Comparison of ENCODE assay signal across 8 cellular contexts in the genomic region with DNA sequence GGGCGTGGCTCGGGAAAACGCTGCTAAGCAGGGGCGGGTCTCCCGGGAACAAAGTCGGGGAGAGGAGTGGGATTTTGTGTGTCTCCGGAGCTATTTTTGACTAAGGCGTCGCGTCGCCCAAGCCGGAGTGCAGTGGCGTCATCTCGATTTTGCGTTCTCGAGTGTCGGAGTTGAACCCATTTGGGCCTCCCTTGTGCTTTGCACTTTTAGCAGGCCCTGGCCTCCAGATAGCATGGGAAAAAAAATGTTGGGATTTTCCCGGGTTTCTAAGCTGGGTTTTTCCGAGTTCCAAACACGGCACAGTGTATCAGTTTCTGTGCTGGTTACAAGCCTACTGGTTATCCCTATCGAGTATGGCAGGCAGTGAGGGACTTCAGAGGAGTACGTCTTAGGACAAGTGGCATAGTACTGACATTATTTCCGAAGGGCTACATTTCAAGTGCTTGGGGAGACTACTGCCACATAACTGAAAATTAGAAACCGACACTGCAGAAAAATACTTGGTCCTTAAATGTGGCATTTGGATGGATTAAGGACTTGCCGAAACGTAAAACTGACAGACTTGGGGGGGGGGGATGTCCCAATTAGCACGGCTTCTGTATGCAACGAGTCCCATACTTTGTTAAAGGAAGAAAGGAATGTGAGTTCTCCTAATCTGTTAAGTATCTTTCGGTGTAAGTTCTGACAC.
DNase-seq lines count a peak whose midpoint lies in the region; ATAC-seq and TF ChIP-seq lines count a peak whose summit lies in the region.

No MANE protein-coding gene starts in this region.

- H3K56ac ChIP-seq in IMR-90 (ENCODE audit: extremely low read depth, insufficient read depth, low read length): peak overlapping the region; percentile 50; the same call in 1 of the 2 replicates

- CTCF ChIA-PET in IMR-90 (lab: Yijun Ruan, JAX): interaction anchor here (0.6 to 0.9 kb wide), 3 partner anchors 33 to 92 kb away, joined by 3 read pairs; a partner anchor contains a TSS

- intact Hi-C loops in IMR-90 (cut with micrococcal nuclease): loop anchor here (1.0 kb wide), 1 partner anchor 54 kb away; a partner anchor contains a TSS
- intact Hi-C loops in right cardiac atrium (cut with DNase I): loop anchor here in 3 of 4 donors (2.0 to 5.0 kb wide), 2 partner anchors 32 to 35 kb away; a partner anchor contains a TSS

- peak overlapping the region; percentile 82 for H3K4me3 ChIP-seq in IMR-90 (ENCODE audit: insufficient read depth, low read depth, low read length)
- H3K4me3 ChIP-seq in SJSA1: peak overlapping the region; percentile 51
- H3K4me3 ChIP-seq in right cardiac atrium (ENCODE audit: low read length): peak overlapping the region; percentile 89
- peak overlapping the region; percentile 88 for H3K4me3 ChIP-seq in rectal smooth muscle tissue (ENCODE audit: low read length)

- H3K4me1 Mint-ChIP-seq in activated naive CD8-positive, alpha-beta T cell treated with anti-CD3 and anti-CD28 coated beads, Interleukin-2, amount 10 ng/mL, durations not matched to agents 7 days and 5 days: peaks cover 48% of the 10 kb centered on the region

- H3K9me3 Mint-ChIP-seq in activated naive CD8-positive, alpha-beta T cell treated with anti-CD3 and anti-CD28 coated beads, Interleukin-2, amount 10 ng/mL, durations not matched to agents 7 days and 5 days: no peaks in the 10 kb centered on the region

- H3K27ac Mint-ChIP-seq in activated naive CD8-positive, alpha-beta T cell treated with anti-CD3 and anti-CD28 coated beads, Interleukin-2, amount 10 ng/mL, durations not matched to agents 7 days and 5 days: peak overlapping the region; percentile 99

- no peak overlapping the region for H4K91ac ChIP-seq in IMR-90 (ENCODE audit: insufficient read depth, low read depth, low read length)

- H3K18ac ChIP-seq in IMR-90 (ENCODE audit: low read depth, low read length): no peak overlapping the region; the same call in 1 of the 2 replicates

- H2AFZ ChIP-seq in IMR-90 (replicated peaks; ENCODE audit: low read length, poor library complexity): no peak overlapping the region

- no peak overlapping the region for H2BK20ac ChIP-seq in IMR-90 (ENCODE audit: low read depth, low read length)

- peaks cover 14% of the 10 kb centered on the region for H4K20me1 ChIP-seq in IMR-90 (ENCODE audit: insufficient read depth, low read length)

- dilution Hi-C loops in IMR-90 (cut with HindIII; ENCODE audit: low sequenced_read_pairs, unreplicated experiment): no loop called here

- peak overlapping the region; percentile 92 for H2AK9ac ChIP-seq in IMR-90 (replicated peaks; ENCODE audit: low read depth, low read length, poor library complexity)

- WGBS in IMR-90 (ENCODE audit: extremely low coverage in 2 of 2, insufficient read length in 1 of 2), 2 experiments: 0% methylated on average over 18 of the region's 29 CpGs; no CpG with 5 or more reads in 1 of the 2 experiments
- WGBS in right cardiac atrium: under 1% methylated on average over 29 of the region's 29 CpGs

- no peak for TF ChIP-seq RAD21 in IMR-90 (IDR thresholded peaks at IDR 0.05; ENCODE audit: low read length)

- H2BK15ac ChIP-seq in IMR-90 (ENCODE audit: low read depth, low read length): no peak overlapping the region

- no peaks in the 10 kb centered on the region for H3K27me3 ChIP-seq in IMR-90 (ENCODE audit: control insufficient read depth, insufficient read depth, low read length)
- H3K27me3 ChIP-seq in SJSA1 (replicated peaks): no peaks in the 10 kb centered on the region
- no peaks in the 10 kb centered on the region for H3K27me3 ChIP-seq in right cardiac atrium (ENCODE audit: control insufficient read depth, insufficient read depth)
- no peaks in the 10 kb centered on the region for H3K27me3 ChIP-seq in rectal smooth muscle tissue (ENCODE audit: control insufficient read depth, insufficient read depth, low read length)

- no peak overlapping the region for H4K5ac ChIP-seq in IMR-90 (ENCODE audit: low read depth, low read length)

- BruUV-seq in IMR-90 (replicated peaks; lab: Mats Ljungman, UMichigan): no TSS peak

- peaks cover 21% of the 10 kb centered on the region for H3K36me3 Mint-ChIP-seq in activated naive CD8-positive, alpha-beta T cell treated with anti-CD3 and anti-CD28 coated beads, Interleukin-2, amount 10 ng/mL, durations not matched to agents 7 days and 5 days

- peak; percentile 40 for DNase-seq in DMS79 (lab: John Stamatoyannopoulos, UW)
- DNase-seq in IMR-90: peak; percentile 64
- DNase-seq in SJSA1 (ENCODE audit: low read depth in 1 of 2, low spot score in 2 of 2): peak in 1 of 2 experiments; percentile 78
- peak; percentile 77 for DNase-seq in activated naive CD8-positive, alpha-beta T cell treated with anti-CD3 and anti-CD28 coated beads, Interleukin-2, amount 10 ng/mL, durations not matched to agents 7 days and 5 days
- peak; percentile 66 to 85 (median 82) for DNase-seq in right cardiac atrium
- DNase-seq in kidney tubule cell (ENCODE audit: low spot score): no peak

- H3K27me3 Mint-ChIP-seq in activated naive CD8-positive, alpha-beta T cell treated with anti-CD3 and anti-CD28 coated beads, Interleukin-2, amount 10 ng/mL, durations not matched to agents 7 days and 5 days: no peaks in the 10 kb centered on the region

- H3K4ac ChIP-seq in IMR-90 (ENCODE audit: low read depth, low read length): no peak overlapping the region

- no peak; the same call in 1 of the 2 replicates for TF ChIP-seq POLR2A in IMR-90 (IDR thresholded peaks at IDR 0.05; ENCODE audit: low read depth, low read length)

- H3K9me3 ChIP-seq in IMR-90 (ENCODE audit: control insufficient read depth, insufficient read depth, low read length): no peaks in the 10 kb centered on the region
- no peaks in the 10 kb centered on the region for H3K9me3 ChIP-seq in SJSA1 (replicated peaks)
- H3K9me3 ChIP-seq in right cardiac atrium (ENCODE audit: control insufficient read depth, low read length): no peaks in the 10 kb centered on the region

- TF ChIP-seq CTCF in IMR-90 (conservative IDR thresholded peaks at IDR 0.05; ENCODE audit: low read depth, low read length): no peak

- ATAC-seq in GM21529 (IDR thresholded peaks at IDR 0.05; ENCODE audit: unreplicated experiment): peak; percentile 21
- ATAC-seq in IMR-90 (ENCODE audit: low read depth): peak; percentile 7
- peak; percentile 36 for ATAC-seq in activated naive CD8-positive, alpha-beta T cell treated with anti-CD3 and anti-CD28 coated beads, Interleukin-2, amount 10 ng/mL, durations not matched to agents 7 days and 5 days (ENCODE audit: low read depth)
- peak; percentile 15 to 18 for ATAC-seq in right cardiac atrium

- no peak overlapping the region for H4K8ac ChIP-seq in IMR-90 (ENCODE audit: low read depth in 2 of 2, low read length in 2 of 2)

- no peak overlapping the region; the same call in 1 of the 2 replicates for H2BK120ac ChIP-seq in IMR-90 (ENCODE audit: low read depth, low read length)

- H3K9me1 ChIP-seq in IMR-90 (ENCODE audit: insufficient read depth, low read length): no peaks in the 10 kb centered on the region

- H3K36me3 ChIP-seq in IMR-90 (ENCODE audit: control insufficient read depth, insufficient read depth, low read length) (no peaks in the 10 kb centered on the region), SJSA1 (0 out of 2 replicates have a peak, but pooled peaks cover 4% of the 10 kb centered on the region), rectal smooth muscle tissue (ENCODE audit: control insufficient read depth, insufficient read depth, low read length) (no peaks in the 10 kb centered on the region)

- peak overlapping the region; percentile 100 for H3K4me3 Mint-ChIP-seq in activated naive CD8-positive, alpha-beta T cell treated with anti-CD3 and anti-CD28 coated beads, Interleukin-2, amount 10 ng/mL, durations not matched to agents 7 days and 5 days

- no peak overlapping the region for H2AK5ac ChIP-seq in IMR-90 (ENCODE audit: low read depth, low read length)

- H2BK5ac ChIP-seq in IMR-90 (ENCODE audit: low read depth, low read length, poor library complexity, severe bottlenecking): peak overlapping the region; percentile 61

- H3K9ac ChIP-seq in IMR-90 (ENCODE audit: low read depth, low read length) (peak overlapping the region; percentile 66), rectal smooth muscle tissue (ENCODE audit: low read length) (peak overlapping the region; percentile 94)

- in situ Hi-C loops in IMR-90 (cut with MboI; ENCODE audit: low sequenced_read_pairs): no loop called here

- H3K79me1 ChIP-seq in IMR-90 (ENCODE audit: low read depth in 1 of 2, low read length in 2 of 2): peaks cover 6 to 11% of the 10 kb centered on the region in 2 experiments; a peak in 3 of 4 replicates

- peak overlapping the region; percentile 64; the same call in 1 of the 2 replicates for H3K14ac ChIP-seq in IMR-90 (replicated peaks; ENCODE audit: low read depth, low read length)

- H3K27ac ChIP-seq in IMR-90 (ENCODE audit: insufficient read depth, low read length): peak overlapping the region; percentile 72
- peak overlapping the region; percentile 89 for H3K27ac ChIP-seq in SJSA1
- peak overlapping the region; percentile 98 for H3K27ac ChIP-seq in right cardiac atrium (ENCODE audit: low read length)
- peak overlapping the region; percentile 97 for H3K27ac ChIP-seq in rectal smooth muscle tissue (ENCODE audit: low read depth, low read length)

- H3K23ac ChIP-seq in IMR-90 (ENCODE audit: low read depth, low read length): peak overlapping the region; percentile 20

- H3K4me1 ChIP-seq in IMR-90 (ENCODE audit: control insufficient read depth, insufficient read depth, low read length): 0 out of 2 replicates have a peak, but pooled peaks cover 1% of the 10 kb centered on the region
- peaks cover 14% of the 10 kb centered on the region for H3K4me1 ChIP-seq in SJSA1 (replicated peaks)
- H3K4me1 ChIP-seq in right cardiac atrium (ENCODE audit: control insufficient read depth, insufficient read depth, low read length): no peaks in the 10 kb centered on the region
- no peaks in the 10 kb centered on the region for H3K4me1 ChIP-seq in rectal smooth muscle tissue (ENCODE audit: control insufficient read depth, insufficient read depth, low read length)

- H3K4me2 ChIP-seq in IMR-90 (ENCODE audit: low read depth, low read length): peak overlapping the region; percentile 91

- POLR2A ChIA-PET in IMR-90 (lab: Charles Lee; ENCODE audit: unreplicated experiment): interaction anchor here (0.6 to 6.2 kb wide), 7 partner anchors 26 to 127 kb away, joined by 3 to 95 read pairs (median 3); a partner anchor contains a TSS
- POLR2A ChIA-PET in activated naive CD8-positive, alpha-beta T cell treated with anti-CD3 and anti-CD28 coated beads, Interleukin-2, amount 10 ng/mL, durations not matched to agents 7 days and 5 days (lab: Charles Lee): interaction anchor here (0.6 to 8.5 kb wide), 62 partner anchors 8 to 1736 kb away, joined by 3 to 2352 read pairs (median 14); partner anchors contain the start of gene HFE

TF ChIP-seq in IMR-90, 13 proteins besides CTCF, POLR2A, EP300 and RAD21:
- TF ChIP-seq RFX5 (IDR thresholded peaks at IDR 0.05; ENCODE audit: low read depth, low read length) (no peak), CHD1 (IDR thresholded peaks at IDR 0.05; ENCODE audit: low read depth, low read length) (0 out of 2 replicates have a peak, but pooled peaks have one; percentile 27)
